ENCODE assay signal across 13 cellular contexts in the genomic region with DNA sequence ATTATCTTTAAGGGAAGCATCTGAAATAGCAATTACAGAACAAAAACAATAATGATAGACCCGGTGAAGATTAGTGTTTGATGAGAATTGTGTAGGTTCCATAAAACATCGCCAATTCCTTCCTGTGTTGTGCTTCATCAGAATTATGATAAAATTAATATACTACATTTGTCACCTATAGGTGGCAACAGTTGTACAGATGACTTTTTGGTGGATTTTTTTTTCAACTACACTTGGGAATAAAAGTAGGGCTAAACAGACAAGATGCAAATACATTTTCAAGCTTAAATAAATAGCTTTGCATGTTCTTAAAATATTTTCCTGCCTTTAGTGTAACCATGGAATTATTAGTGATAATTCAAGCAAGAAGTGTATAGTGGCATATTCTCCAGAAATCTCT.
DNase-seq lines count a peak whose midpoint lies in the region; ATAC-seq and TF ChIP-seq lines count a peak whose summit lies in the region.
"Had no signal": no experiment of that assay in that cellular context is flagged by ENCODE, and none has a peak within 500 bp of the region (broad histone marks: within the 10 kb centered on the region; RNA-seq: fewer than 3 reads in every experiment).

No MANE protein-coding gene starts in this region.

- no peak overlapping the region for H3K9ac ChIP-seq in SU-DHL-6 (ENCODE audit: low read length)
- H3K9ac ChIP-seq: parathyroid adenoma had no signal

- no peak for ATAC-seq in GM19395 (IDR thresholded peaks at IDR 0.05; ENCODE audit: unreplicated experiment)

- H2AFZ ChIP-seq in SU-DHL-6 (ENCODE audit: low read depth, low read length, severe bottlenecking), result no peak overlapping the region
- H2AFZ ChIP-seq: parathyroid adenoma had no signal

- H3K9me3 ChIP-seq in SU-DHL-6 (ENCODE audit: insufficient read depth, low read length), result no peaks in the 10 kb centered on the region

- DNase-seq in ELR (ENCODE audit: low read depth) (peak; percentile 48), Kasumi-1 (lab: John Stamatoyannopoulos, UW) (peak; percentile 3 to 8), kidney tubule cell (ENCODE audit: low spot score) (peak; percentile 17), anterior cingulate cortex (lab: John Stamatoyannopoulos, UW) (no peak), HPDE6-E6E7 (ENCODE audit: extremely low spot score) (no peak)
- DNase-seq: activated T-cell treated with anti-CD3 and anti-CD28 coated beads for 4 hours; CD8-positive, alpha-beta memory T cell; cortex of kidney; NCI-H1092 treated with DMSO at 0.1 percent for 48 hours; NK-92 treated with Interleukin-12 subunit alpha and Interleukin-12 subunit beta, amount 100 ng/mL, for 24 hours had no signal

- H3K27me3 ChIP-seq in SU-DHL-6 (ENCODE audit: low read length), result no peaks in the 10 kb centered on the region

- TF ChIP-seq CTCF in SU-DHL-6 (IDR thresholded peaks at IDR 0.05; ENCODE audit: insufficient read depth, low read length, poor library complexity, severe bottlenecking), result peak; percentile 23

- no peak overlapping the region for H3K27ac ChIP-seq in SU-DHL-6 (ENCODE audit: low read depth, low read length)
- H3K27ac ChIP-seq: parathyroid adenoma had no signal

- H4K20me1 ChIP-seq in SU-DHL-6 (ENCODE audit: low read depth, low read length), result no peaks in the 10 kb centered on the region

- H3K79me2 ChIP-seq in SU-DHL-6 (ENCODE audit: insufficient read depth, low read length), result no peaks in the 10 kb centered on the region
- H3K79me2 ChIP-seq: parathyroid adenoma had no signal

- no peaks in the 10 kb centered on the region for H3K9me2 ChIP-seq in SU-DHL-6 (replicated peaks; ENCODE audit: insufficient read depth, low read length)

- H3K36me3 ChIP-seq in SU-DHL-6 (ENCODE audit: low read length), result no peaks in the 10 kb centered on the region

- no peak overlapping the region for H3K4me2 ChIP-seq in SU-DHL-6 (ENCODE audit: low read depth, low read length, poor library complexity, severe bottlenecking)

- H3K4me3 ChIP-seq in SU-DHL-6 (ENCODE audit: insufficient read depth, low read length, poor library complexity, severe bottlenecking), result no peak overlapping the region

- H3F3A ChIP-seq in SU-DHL-6 (ENCODE audit: insufficient read depth), result no peaks in the 10 kb centered on the region

Comparison
In these comparisons a context has a peak if more than half of its experiments do, and no peak if none do; other contexts are left out.
1. DNase-seq: peak in ELR (single experiment), Kasumi-1 (2 of 2) and kidney tubule cell (single experiment); none in anterior cingulate cortex (0 of 58) and HPDE6-E6E7 (single experiment).